1 cellular context compared by ENCODE assay signal in genomic region chr1:92951141-92951582, GRCh38.
TF ChIP-seq lines count a peak whose summit lies in the region.

No MANE protein-coding gene starts in this region.

TF ChIP-seq in HepG2, 621 proteins besides CTCF, POLR2A, EP300 and RAD21 (continued from another document and continues in another):
- TF ChIP-seq ARID3A (IDR thresholded peaks at IDR 0.05; ENCODE audit: low read depth, low read length) (peak; percentile 7; the same call in 1 of the 2 replicates), NR2F1 (CRISPR knock-in tag; IDR thresholded peaks at IDR 0.05) (peak in 1 of 2 experiments; percentile 57; a peak in 1 of 4 replicates), ZNF788 (CRISPR knock-in tag; IDR thresholded peaks at IDR 0.05; ENCODE audit: borderline replicate concordance) (peak; percentile 59; the same call in 1 of the 2 replicates), KLF6 (CRISPR knock-in tag; IDR thresholded peaks at IDR 0.05) (no peak), POGZ (CRISPR knock-in tag; IDR thresholded peaks at IDR 0.05) (peak; percentile 93), HOXA7 (CRISPR knock-in tag; IDR thresholded peaks at IDR 0.05) (no peak), YEATS4 (CRISPR knock-in tag; IDR thresholded peaks at IDR 0.05; ENCODE audit: borderline replicate concordance) (peak; percentile 50; the same call in 1 of the 2 replicates), ZNF281 (CRISPR knock-in tag; IDR thresholded peaks at IDR 0.05; ENCODE audit: borderline replicate concordance) (peak; percentile 23; the same call in 1 of the 2 replicates), POLR2AphosphoS5 (IDR thresholded peaks at IDR 0.05; ENCODE audit: low read depth, low read length) (0 out of 2 replicates have a peak, but pooled peaks have one; percentile 25), HNF4A (CRISPR knock-in tag; IDR thresholded peaks at IDR 0.05) (peak; percentile 97), SOX13 (IDR thresholded peaks at IDR 0.05) (peak; percentile 100), SOX13 (CRISPR knock-in tag; conservative IDR thresholded peaks at IDR 0.05 in 1 of 2, IDR thresholded peaks at IDR 0.05 in 1 of 2) (peak in 1 of 2 experiments; percentile 100; a peak in 2 of 4 replicates), HOMEZ (CRISPR knock-in tag; IDR thresholded peaks at IDR 0.05; ENCODE audit: low read depth) (peak; percentile 84; the same call in 1 of the 2 replicates), NFE2 (CRISPR knock-in tag; IDR thresholded peaks at IDR 0.05) (peak; percentile 55; the same call in 1 of the 2 replicates), FOXP4 (CRISPR knock-in tag; IDR thresholded peaks at IDR 0.05) (peak; percentile 83), JUND (CRISPR knock-in tag; IDR thresholded peaks at IDR 0.05) (peak; percentile 41; the same call in 1 of the 2 replicates), DPF2 (CRISPR knock-in tag; IDR thresholded peaks at IDR 0.05; ENCODE audit: borderline replicate concordance, low read depth) (peak; percentile 76), MAFK (conservative IDR thresholded peaks at IDR 0.05 in 1 of 2, IDR thresholded peaks at IDR 0.05 in 1 of 2; ENCODE audit: low read length in 2 of 2) (peak; percentile 27 to 42; a peak in 2 of 4 replicates), YEATS2 (CRISPR knock-in tag; IDR thresholded peaks at IDR 0.05; ENCODE audit: borderline replicate concordance) (0 out of 2 replicates have a peak, but pooled peaks have one; percentile 41), ZNF33A (CRISPR knock-in tag; IDR thresholded peaks at IDR 0.05; ENCODE audit: borderline replicate concordance) (no peak), ATF7-NPFF (CRISPR knock-in tag; IDR thresholded peaks at IDR 0.05; ENCODE audit: low read depth) (peak; percentile 66; the same call in 1 of the 2 replicates), GZF1 (CRISPR knock-in tag; IDR thresholded peaks at IDR 0.05) (no peak), MED1 (CRISPR knock-in tag; IDR thresholded peaks at IDR 0.05) (peak; percentile 63), KDM5A (IDR thresholded peaks at IDR 0.05; ENCODE audit: borderline replicate concordance, low read length) (no peak; the same call in 1 of the 2 replicates), KDM6A (CRISPR knock-in tag; IDR thresholded peaks at IDR 0.05; ENCODE audit: low read depth) (peak; percentile 93), FUBP1 (CRISPR knock-in tag; IDR thresholded peaks at IDR 0.05; ENCODE audit: borderline replicate concordance) (no peak), NFE2L2 (IDR thresholded peaks at IDR 0.05; ENCODE audit: low read length) (peak; percentile 91), ZNF331 (CRISPR knock-in tag; IDR thresholded peaks at IDR 0.05) (peak; percentile 86), ZNF292 (CRISPR knock-in tag; IDR thresholded peaks at IDR 0.05; ENCODE audit: borderline replicate concordance, low read depth) (peak; percentile 69; the same call in 1 of the 2 replicates), RARA (CRISPR knock-in tag; IDR thresholded peaks at IDR 0.05) (peak; percentile 42; the same call in 1 of the 2 replicates), TFE3 (CRISPR knock-in tag; IDR thresholded peaks at IDR 0.05) (0 out of 2 replicates have a peak, but pooled peaks have one; percentile 33), TCF7 (IDR thresholded peaks at IDR 0.05; ENCODE audit: low read depth) (peak; percentile 96), MZF1 (CRISPR knock-in tag; IDR thresholded peaks at IDR 0.05; ENCODE audit: borderline replicate concordance) (no peak)
- TF ChIP-seq, protein P1, sequence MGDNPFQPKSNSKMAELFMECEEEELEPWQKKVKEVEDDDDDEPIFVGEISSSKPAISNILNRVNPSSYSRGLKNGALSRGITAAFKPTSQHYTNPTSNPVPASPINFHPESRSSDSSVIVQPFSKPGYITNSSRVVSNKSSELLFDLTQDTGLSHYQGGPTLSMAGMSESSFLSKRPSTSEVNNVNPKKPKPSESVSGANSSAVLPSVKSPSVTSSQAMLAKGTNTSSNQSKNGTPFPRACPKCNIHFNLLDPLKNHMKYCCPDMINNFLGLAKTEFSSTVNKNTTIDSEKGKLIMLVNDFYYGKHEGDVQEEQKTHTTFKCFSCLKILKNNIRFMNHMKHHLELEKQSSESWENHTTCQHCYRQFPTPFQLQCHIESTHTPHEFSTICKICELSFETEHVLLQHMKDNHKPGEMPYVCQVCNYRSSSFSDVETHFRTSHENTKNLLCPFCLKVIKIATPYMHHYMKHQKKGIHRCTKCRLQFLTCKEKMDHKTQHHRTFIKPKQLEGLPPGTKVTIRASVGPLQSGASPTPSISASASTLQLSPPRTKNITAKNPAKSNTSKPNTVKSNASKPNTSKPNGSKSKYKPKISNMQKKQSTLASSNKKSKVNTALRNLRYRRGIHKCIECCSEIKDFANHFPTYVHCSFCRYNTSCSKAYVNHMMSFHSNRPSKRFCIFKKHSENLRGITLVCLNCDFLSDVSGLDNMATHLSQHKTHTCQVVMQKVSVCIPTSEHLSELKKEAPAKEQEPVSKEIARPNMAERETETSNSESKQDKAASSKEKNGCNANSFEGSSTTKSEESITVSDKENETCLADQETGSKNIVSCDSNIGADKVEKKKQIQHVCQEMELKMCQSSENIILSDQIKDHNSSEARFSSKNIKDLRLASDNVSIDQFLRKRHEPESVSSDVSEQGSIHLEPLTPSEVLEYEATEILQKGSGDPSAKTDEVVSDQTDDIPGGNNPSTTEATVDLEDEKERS (CRISPR knock-in tag; IDR thresholded peaks at IDR 0.05) = peak; percentile 42; the same call in 1 of the 2 replicates
- TF ChIP-seq, protein P2, sequence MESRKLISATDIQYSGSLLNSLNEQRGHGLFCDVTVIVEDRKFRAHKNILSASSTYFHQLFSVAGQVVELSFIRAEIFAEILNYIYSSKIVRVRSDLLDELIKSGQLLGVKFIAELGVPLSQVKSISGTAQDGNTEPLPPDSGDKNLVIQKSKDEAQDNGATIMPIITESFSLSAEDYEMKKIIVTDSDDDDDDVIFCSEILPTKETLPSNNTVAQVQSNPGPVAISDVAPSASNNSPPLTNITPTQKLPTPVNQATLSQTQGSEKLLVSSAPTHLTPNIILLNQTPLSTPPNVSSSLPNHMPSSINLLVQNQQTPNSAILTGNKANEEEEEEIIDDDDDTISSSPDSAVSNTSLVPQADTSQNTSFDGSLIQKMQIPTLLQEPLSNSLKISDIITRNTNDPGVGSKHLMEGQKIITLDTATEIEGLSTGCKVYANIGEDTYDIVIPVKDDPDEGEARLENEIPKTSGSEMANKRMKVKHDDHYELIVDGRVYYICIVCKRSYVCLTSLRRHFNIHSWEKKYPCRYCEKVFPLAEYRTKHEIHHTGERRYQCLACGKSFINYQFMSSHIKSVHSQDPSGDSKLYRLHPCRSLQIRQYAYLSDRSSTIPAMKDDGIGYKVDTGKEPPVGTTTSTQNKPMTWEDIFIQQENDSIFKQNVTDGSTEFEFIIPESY (CRISPR knock-in tag; IDR thresholded peaks at IDR 0.05) = peak; percentile 34; the same call in 1 of the 2 replicates
- TF ChIP-seq, protein P3, sequence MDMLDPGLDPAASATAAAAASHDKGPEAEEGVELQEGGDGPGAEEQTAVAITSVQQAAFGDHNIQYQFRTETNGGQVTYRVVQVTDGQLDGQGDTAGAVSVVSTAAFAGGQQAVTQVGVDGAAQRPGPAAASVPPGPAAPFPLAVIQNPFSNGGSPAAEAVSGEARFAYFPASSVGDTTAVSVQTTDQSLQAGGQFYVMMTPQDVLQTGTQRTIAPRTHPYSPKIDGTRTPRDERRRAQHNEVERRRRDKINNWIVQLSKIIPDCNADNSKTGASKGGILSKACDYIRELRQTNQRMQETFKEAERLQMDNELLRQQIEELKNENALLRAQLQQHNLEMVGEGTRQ (IDR thresholded peaks at IDR 0.05; ENCODE audit: low read depth, low read length) = no peak
- TF ChIP-seq, protein P3 (CRISPR knock-in tag; IDR thresholded peaks at IDR 0.05; ENCODE audit: borderline replicate concordance) = no peak
